ENCODE assay signal across 1 cellular context in genomic region chr2:47808614-47809013, GRCh38.
TF ChIP-seq lines count a peak whose summit lies in the region.

No MANE protein-coding gene starts in this region.

TF ChIP-seq in GM23338, 12 proteins besides CTCF, POLR2A, EP300 and RAD21:
- TF ChIP-seq JUNB (IDR thresholded peaks at IDR 0.05; ENCODE audit: unreplicated experiment): no peak
- no peak for TF ChIP-seq ZNF114 (CRISPR knock-in tag; IDR thresholded peaks at IDR 0.05)
- TF ChIP-seq CREB1 (CRISPR knock-in tag; IDR thresholded peaks at IDR 0.05; ENCODE audit: low read depth): no peak
- TF ChIP-seq, protein P1, sequence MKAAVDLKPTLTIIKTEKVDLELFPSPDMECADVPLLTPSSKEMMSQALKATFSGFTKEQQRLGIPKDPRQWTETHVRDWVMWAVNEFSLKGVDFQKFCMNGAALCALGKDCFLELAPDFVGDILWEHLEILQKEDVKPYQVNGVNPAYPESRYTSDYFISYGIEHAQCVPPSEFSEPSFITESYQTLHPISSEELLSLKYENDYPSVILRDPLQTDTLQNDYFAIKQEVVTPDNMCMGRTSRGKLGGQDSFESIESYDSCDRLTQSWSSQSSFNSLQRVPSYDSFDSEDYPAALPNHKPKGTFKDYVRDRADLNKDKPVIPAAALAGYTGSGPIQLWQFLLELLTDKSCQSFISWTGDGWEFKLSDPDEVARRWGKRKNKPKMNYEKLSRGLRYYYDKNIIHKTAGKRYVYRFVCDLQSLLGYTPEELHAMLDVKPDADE (IDR thresholded peaks at IDR 0.05): no peak
- no peak; the same call in 1 of the 2 replicates for TF ChIP-seq POLR2AphosphoS5 (IDR thresholded peaks at IDR 0.05; ENCODE audit: low read depth)
- no peak for TF ChIP-seq REST (IDR thresholded peaks at IDR 0.05; ENCODE audit: unreplicated experiment)
- TF ChIP-seq, protein P2, sequence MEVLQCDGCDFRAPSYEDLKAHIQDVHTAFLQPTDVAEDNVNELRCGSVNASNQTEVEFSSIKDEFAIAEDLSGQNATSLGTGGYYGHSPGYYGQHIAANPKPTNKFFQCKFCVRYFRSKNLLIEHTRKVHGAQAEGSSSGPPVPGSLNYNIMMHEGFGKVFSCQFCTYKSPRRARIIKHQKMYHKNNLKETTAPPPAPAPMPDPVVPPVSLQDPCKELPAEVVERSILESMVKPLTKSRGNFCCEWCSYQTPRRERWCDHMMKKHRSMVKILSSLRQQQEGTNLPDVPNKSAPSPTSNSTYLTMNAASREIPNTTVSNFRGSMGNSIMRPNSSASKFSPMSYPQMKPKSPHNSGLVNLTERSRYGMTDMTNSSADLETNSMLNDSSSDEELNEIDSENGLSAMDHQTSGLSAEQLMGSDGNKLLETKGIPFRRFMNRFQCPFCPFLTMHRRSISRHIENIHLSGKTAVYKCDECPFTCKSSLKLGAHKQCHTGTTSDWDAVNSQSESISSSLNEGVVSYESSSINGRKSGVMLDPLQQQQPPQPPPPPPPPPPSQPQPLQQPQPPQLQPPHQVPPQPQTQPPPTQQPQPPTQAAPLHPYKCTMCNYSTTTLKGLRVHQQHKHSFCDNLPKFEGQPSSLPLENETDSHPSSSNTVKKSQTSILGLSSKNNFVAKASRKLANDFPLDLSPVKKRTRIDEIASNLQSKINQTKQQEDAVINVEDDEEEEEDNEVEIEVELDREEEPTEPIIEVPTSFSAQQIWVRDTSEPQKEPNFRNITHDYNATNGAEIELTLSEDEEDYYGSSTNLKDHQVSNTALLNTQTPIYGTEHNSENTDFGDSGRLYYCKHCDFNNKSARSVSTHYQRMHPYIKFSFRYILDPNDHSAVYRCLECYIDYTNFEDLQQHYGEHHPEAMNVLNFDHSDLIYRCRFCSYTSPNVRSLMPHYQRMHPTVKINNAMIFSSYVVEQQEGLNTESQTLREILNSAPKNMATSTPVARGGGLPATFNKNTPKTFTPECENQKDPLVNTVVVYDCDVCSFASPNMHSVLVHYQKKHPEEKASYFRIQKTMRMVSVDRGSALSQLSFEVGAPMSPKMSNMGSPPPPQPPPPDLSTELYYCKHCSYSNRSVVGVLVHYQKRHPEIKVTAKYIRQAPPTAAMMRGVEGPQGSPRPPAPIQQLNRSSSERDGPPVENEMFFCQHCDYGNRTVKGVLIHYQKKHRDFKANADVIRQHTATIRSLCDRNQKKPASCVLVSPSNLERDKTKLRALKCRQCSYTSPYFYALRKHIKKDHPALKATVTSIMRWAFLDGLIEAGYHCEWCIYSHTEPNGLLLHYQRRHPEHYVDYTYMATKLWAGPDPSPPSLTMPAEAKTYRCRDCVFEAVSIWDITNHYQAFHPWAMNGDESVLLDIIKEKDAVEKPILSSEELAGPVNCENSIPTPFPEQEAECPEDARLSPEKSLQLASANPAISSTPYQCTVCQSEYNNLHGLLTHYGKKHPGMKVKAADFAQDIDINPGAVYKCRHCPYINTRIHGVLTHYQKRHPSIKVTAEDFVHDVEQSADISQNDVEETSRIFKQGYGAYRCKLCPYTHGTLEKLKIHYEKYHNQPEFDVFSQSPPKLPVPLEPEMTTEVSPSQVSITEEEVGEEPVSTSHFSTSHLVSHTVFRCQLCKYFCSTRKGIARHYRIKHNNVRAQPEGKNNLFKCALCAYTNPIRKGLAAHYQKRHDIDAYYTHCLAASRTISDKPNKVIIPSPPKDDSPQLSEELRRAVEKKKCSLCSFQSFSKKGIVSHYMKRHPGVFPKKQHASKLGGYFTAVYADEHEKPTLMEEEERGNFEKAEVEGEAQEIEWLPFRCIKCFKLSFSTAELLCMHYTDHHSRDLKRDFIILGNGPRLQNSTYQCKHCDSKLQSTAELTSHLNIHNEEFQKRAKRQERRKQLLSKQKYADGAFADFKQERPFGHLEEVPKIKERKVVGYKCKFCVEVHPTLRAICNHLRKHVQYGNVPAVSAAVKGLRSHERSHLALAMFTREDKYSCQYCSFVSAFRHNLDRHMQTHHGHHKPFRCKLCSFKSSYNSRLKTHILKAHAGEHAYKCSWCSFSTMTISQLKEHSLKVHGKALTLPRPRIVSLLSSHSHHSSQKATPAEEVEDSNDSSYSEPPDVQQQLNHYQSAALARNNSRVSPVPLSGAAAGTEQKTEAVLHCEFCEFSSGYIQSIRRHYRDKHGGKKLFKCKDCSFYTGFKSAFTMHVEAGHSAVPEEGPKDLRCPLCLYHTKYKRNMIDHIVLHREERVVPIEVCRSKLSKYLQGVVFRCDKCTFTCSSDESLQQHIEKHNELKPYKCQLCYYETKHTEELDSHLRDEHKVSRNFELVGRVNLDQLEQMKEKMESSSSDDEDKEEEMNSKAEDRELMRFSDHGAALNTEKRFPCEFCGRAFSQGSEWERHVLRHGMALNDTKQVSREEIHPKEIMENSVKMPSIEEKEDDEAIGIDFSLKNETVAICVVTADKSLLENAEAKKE (CRISPR knock-in tag; IDR thresholded peaks at IDR 0.05): no peak
- TF ChIP-seq ZNF331 (CRISPR knock-in tag; IDR thresholded peaks at IDR 0.05; ENCODE audit: low read depth): no peak
- no peak for TF ChIP-seq NANOG (IDR thresholded peaks at IDR 0.05; ENCODE audit: borderline replicate concordance)
- no peak for TF ChIP-seq EZH2 (IDR thresholded peaks at IDR 0.05; ENCODE audit: low read depth, unreplicated experiment)
- TF ChIP-seq STAT1 (IDR thresholded peaks at IDR 0.05; ENCODE audit: unreplicated experiment): no peak
- TF ChIP-seq EZH2phosphoT487 (IDR thresholded peaks at IDR 0.05; ENCODE audit: unreplicated experiment): no peak
